8 cellular contexts compared by ENCODE assay signal in the genomic region with DNA sequence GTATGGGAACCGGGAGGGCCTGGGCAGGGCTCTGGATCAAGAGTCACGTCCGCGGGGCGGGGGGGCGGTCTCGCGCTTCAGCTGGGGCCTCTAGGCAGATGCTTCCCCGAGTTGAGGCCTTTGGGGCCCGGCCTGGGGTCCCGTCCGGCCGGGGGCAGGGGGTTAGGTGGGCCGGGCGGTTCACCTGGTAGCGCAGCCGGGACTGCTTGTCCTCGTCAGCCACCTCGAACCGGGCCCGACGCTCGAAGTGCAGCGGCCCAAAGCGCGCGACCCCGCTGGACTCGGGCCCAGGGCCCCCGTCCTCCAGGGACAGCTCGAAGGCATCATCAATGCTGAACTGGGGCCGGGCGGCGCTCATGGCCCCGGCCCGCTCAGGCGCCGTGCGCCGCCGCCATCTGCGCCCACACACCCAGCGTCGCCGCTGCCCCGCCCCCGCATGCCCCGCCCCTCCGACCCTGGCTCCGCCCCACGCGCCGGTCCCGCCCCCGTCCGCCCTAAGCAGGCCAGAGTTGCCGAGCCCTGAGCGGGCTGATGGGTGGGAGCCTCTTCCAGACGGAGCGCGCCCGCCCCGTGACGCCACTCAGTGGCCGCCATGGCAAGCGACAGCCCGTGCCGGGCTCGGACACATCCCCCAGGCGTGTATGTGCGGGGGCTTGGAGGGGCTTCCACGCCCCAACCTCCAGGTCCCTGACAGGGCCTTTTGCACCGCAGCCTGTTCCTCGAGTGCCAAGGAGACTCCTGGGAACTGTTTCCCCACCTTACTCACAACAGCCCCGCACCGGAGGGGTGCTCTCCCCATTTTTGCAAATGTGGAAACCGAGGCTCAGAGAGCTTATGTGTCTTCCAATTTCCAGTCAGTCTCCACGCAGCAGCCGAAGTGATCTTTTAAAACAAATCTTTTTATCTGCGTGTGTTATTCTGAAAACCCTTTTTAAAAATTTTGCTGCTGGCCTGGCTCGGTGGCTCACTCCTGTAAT. TPM values are rescaled to one million over a fixed set of nuclear protein-coding genes. Genes with fewer than 3 reads are reported as not detected.
DNase-seq lines count a peak whose midpoint lies in the region; ATAC-seq and TF ChIP-seq lines count a peak whose summit lies in the region.

A gene with protein sequence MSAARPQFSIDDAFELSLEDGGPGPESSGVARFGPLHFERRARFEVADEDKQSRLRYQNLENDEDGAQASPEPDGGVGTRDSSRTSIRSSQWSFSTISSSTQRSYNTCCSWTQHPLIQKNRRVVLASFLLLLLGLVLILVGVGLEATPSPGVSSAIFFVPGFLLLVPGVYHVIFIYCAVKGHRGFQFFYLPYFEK (minus strand): TSS at position 417 of the 977 bp plus-strand sequence. CDS start 59 bp downstream, at position 358.

- peaks cover 30% of the 10 kb centered on the region for H3K4me1 Mint-ChIP-seq in activated CD4-positive, alpha-beta memory T cell treated with anti-CD3 and anti-CD28 coated beads for 36 hours (ENCODE audit: low read depth)

- peak; percentile 80 for TF ChIP-seq POLR2A in right lobe of liver (IDR thresholded peaks at IDR 0.05)

- H3K27me3 Mint-ChIP-seq in activated CD4-positive, alpha-beta memory T cell treated with anti-CD3 and anti-CD28 coated beads for 36 hours, result no peaks in the 10 kb centered on the region

- H3K4me3 ChIP-seq in BJ (ENCODE audit: low read depth, low read length) (peak within 1 kb of the TSS; percentile 86), right lobe of liver (peak within 1 kb of the TSS; percentile 90 to 96 (median 95))

- H3K27me3 ChIP-seq in BJ (ENCODE audit: control insufficient read depth, insufficient read depth, low read length) (no peaks in the 10 kb centered on the region), right lobe of liver (no peaks in the 10 kb centered on the region)

- ATAC-seq in HG03460 (IDR thresholded peaks at IDR 0.05; ENCODE audit: unreplicated experiment) (peak; percentile 64), right lobe of liver (peak; percentile 74 to 87 (median 82))

- WGBS in right lobe of liver (ENCODE audit: insufficient coverage, low coverage, low lambda C conversion rate, missing lambda C conversion rate), result 24% methylated on average over 7 of the region's 81 CpGs

- no peaks in the 10 kb centered on the region for H3K9me3 ChIP-seq in right lobe of liver

- H3K36me3 ChIP-seq in BJ (ENCODE audit: control insufficient read depth, insufficient read depth, low read length), result no peaks in the 10 kb centered on the region; the same call in 1 of the 2 replicates
- no peaks in the 10 kb centered on the region for H3K36me3 ChIP-seq in right lobe of liver

- DNase-seq in BJ (ENCODE audit: low read depth) (no peak), GM19238 (ENCODE audit: insufficient read length, low spot score) (peak; percentile 93), NCI-H748 treated with DMSO at 0.1 percent for 48 hours (lab: John Stamatoyannopoulos, UW) (peak; percentile 61), dermis microvascular lymphatic vessel endothelial cell (ENCODE audit: low read depth in 2 of 2) (peak; percentile 84 to 95), right lobe of liver (peak; percentile 95 to 96 (median 95))
- peak; percentile 95 for DNase-seq in activated CD4-positive, alpha-beta memory T cell treated with anti-CD3 and anti-CD28 coated beads for 36 hours
- peak; percentile 93 for DNase-seq in stimulated activated CD4-positive, alpha-beta T cell treated with anti-CD3 and anti-CD28 coated beads, Interleukin-4, amount 100 ng/mL, for 24 hours

- H3K4me3 Mint-ChIP-seq in activated CD4-positive, alpha-beta memory T cell treated with anti-CD3 and anti-CD28 coated beads for 36 hours, result peak within 1 kb of the TSS; percentile 90

- TF ChIP-seq CTCF in BJ (IDR thresholded peaks at IDR 0.05; ENCODE audit: insufficient read depth, low read depth, low read length), result peak; percentile 54
- TF ChIP-seq CTCF in right lobe of liver (IDR thresholded peaks at IDR 0.05), result peak; percentile 42 to 52 (median 44)

- H3K27ac ChIP-seq in right lobe of liver, result peak within 1 kb of the TSS; percentile 62 to 87 (median 85)

- H3K27ac Mint-ChIP-seq in activated CD4-positive, alpha-beta memory T cell treated with anti-CD3 and anti-CD28 coated beads for 36 hours, result peak within 1 kb of the TSS; percentile 90

- intact Hi-C loops in activated CD4-positive, alpha-beta memory T cell treated with anti-CD3 and anti-CD28 coated beads for 36 hours (cut with micrococcal nuclease), result loop anchor here (1.0 to 5.0 kb wide), 5 partner anchors 14 to 67 kb away; a partner anchor contains a TSS
- intact Hi-C loops in right lobe of liver (cut with DNase I), result loop anchor here in 1 of 2 donors (5.0 kb wide), 1 partner anchor 38 kb away; a partner anchor contains a TSS

- H3K36me3 Mint-ChIP-seq in activated CD4-positive, alpha-beta memory T cell treated with anti-CD3 and anti-CD28 coated beads for 36 hours, result peaks cover 5% of the 10 kb centered on the region

- no peaks in the 10 kb centered on the region for H3K9me3 Mint-ChIP-seq in activated CD4-positive, alpha-beta memory T cell treated with anti-CD3 and anti-CD28 coated beads for 36 hours

- CTCF ChIA-PET in BJ (lab: Yijun Ruan, JAX), result interaction anchor here (0.7 to 2.0 kb wide), 6 partner anchors 9 to 118 kb away, joined by 3 to 8 read pairs (median 4); a partner anchor contains a TSS
- CTCF ChIA-PET in activated CD4-positive, alpha-beta memory T cell treated with anti-CD3 and anti-CD28 coated beads for 36 hours (lab: Charles Lee), result interaction anchor here (0.7 to 2.5 kb wide), 12 partner anchors 15 to 161 kb away, joined by 3 to 17 read pairs (median 5); a partner anchor contains a TSS

- POLR2A ChIA-PET in BJ (lab: Charles Lee), result no interaction called here
- POLR2A ChIA-PET in activated CD4-positive, alpha-beta memory T cell treated with anti-CD3 and anti-CD28 coated beads for 36 hours (lab: Charles Lee), result interaction anchor here (0.6 to 4.3 kb wide), 18 partner anchors 12 to 229 kb away, joined by 3 to 35 read pairs (median 4); a partner anchor contains a TSS

- H3K4me1 ChIP-seq in right lobe of liver, result peaks cover 0 to 40% (median 14%) of the 10 kb centered on the region in 4 donors

RNA-seq across cellular contexts. Expression of the gene that starts here (rescaled TPM):
- 30.6 and 31.7 TPM in 2 replicates for polyA plus RNA-seq in BJ (2011; rRNA removed)
- 6.5 and 6.6 TPM in 2 replicates for polyA minus RNA-seq in BJ (2011; rRNA and poly(A)+ RNA removed)
- total RNA-seq in activated CD4-positive, alpha-beta memory T cell treated with anti-CD3 and anti-CD28 coated beads for 36 hours, result 10 to 100 TPM; 68.2 to 75.2 TPM
- 11.9 and 35.1 TPM in 2 replicates for total RNA-seq in dermis microvascular lymphatic vessel endothelial cell
- 100 to 1,000 TPM in 2 of 6 experiments, 10 to 100 TPM in 4; 29.1 to 133 (median 40.9) TPM for total RNA-seq in right lobe of liver
